ENCODE assay signal across 14 cellular contexts in genomic region chr15:39079296-39079834, GRCh38.
A peak's percentile ranks its signal among the peaks of the same experiment; 100 is the strongest.
DNase-seq lines count a peak whose midpoint lies in the region; ATAC-seq and TF ChIP-seq lines count a peak whose summit lies in the region.
"Had no signal": no experiment of that assay in that cellular context is flagged by ENCODE, and none has a peak within 500 bp of the region (broad histone marks: within the 10 kb centered on the region; RNA-seq: fewer than 3 reads in every experiment).

No MANE protein-coding gene starts in this region.

- no peaks in the 10 kb centered on the region for H3K9me3 Mint-ChIP-seq in HFFc6
- H3K9me3 Mint-ChIP-seq: activated B cell treated with CpG ODN at 0.5 μM for 24 hours had no signal

- peak overlapping the region; percentile 46 for H2AFZ ChIP-seq in ACC112 (ENCODE audit: low read length, unreplicated experiment)

- peak overlapping the region; percentile 15; the same call in 1 of the 2 replicates for H3K27ac ChIP-seq in ACC112 (ENCODE audit: low read depth, low read length)
- no peak overlapping the region for H3K27ac ChIP-seq in effector memory CD4-positive, alpha-beta T cell (ENCODE audit: insufficient read depth, low read length, poor library complexity, severe bottlenecking)
- H3K27ac ChIP-seq: ascending aorta, neutrophil, vagina had no signal

- no peaks in the 10 kb centered on the region for H3K9me3 ChIP-seq in effector memory CD4-positive, alpha-beta T cell (ENCODE audit: control insufficient read depth, low read length)
- H3K9me3 ChIP-seq: ascending aorta, neutrophil, vagina had no signal

- no peaks in the 10 kb centered on the region for H3K27me3 ChIP-seq in ACC112 (ENCODE audit: insufficient read depth, low read length)
- H3K27me3 ChIP-seq in effector memory CD4-positive, alpha-beta T cell (replicated peaks; ENCODE audit: control insufficient read depth, insufficient read depth, low read length, poor library complexity, severe bottlenecking), result no peaks in the 10 kb centered on the region
- H3K27me3 ChIP-seq: ascending aorta, neutrophil, vagina had no signal

- H3K4me1 ChIP-seq in ACC112 (ENCODE audit: control insufficient read depth, insufficient read depth, low read length, unreplicated experiment), result peaks cover 8% of the 10 kb centered on the region
- no peaks in the 10 kb centered on the region for H3K4me1 ChIP-seq in effector memory CD4-positive, alpha-beta T cell (ENCODE audit: control insufficient read depth, insufficient read depth, low read length, poor library complexity, severe bottlenecking)
- H3K4me1 ChIP-seq: ascending aorta, vagina had no signal

- H3K27me3 Mint-ChIP-seq in HFFc6 (ENCODE audit: insufficient read depth), result no peaks in the 10 kb centered on the region
- H3K27me3 Mint-ChIP-seq: activated B cell treated with CpG ODN at 0.5 μM for 24 hours had no signal

- ATAC-seq in HG02678 (IDR thresholded peaks at IDR 0.05; ENCODE audit: unreplicated experiment), result no peak

- DNase-seq in HFFc6 (peak; percentile 71), amniotic stem cell (lab: John Stamatoyannopoulos, UW) (peak; percentile 23), glomerular visceral epithelial cell (ENCODE audit: extremely low spot score) (peak; percentile 96), iPS-NIHi11 (ENCODE audit: low spot score) (no peak)
- no peak for DNase-seq in effector CD4-positive, alpha-beta T cell
- DNase-seq in effector memory CD4-positive, alpha-beta T cell, result no peak
- DNase-seq: activated B cell treated with CpG ODN at 0.5 μM for 24 hours, NCI-H1105, NCI-H526 had no signal

- no peak overlapping the region for H3K4me3 ChIP-seq in ACC112 (ENCODE audit: low read depth, low read length)
- H3K4me3 ChIP-seq in effector memory CD4-positive, alpha-beta T cell (ENCODE audit: insufficient read depth, low read depth, low read length, poor library complexity, severe bottlenecking), result no peak overlapping the region
- H3K4me3 ChIP-seq: ascending aorta, vagina had no signal

- H3K36me3 Mint-ChIP-seq in HFFc6 (ENCODE audit: low read depth), result peaks cover 18% of the 10 kb centered on the region

- no peak overlapping the region; the same call in none of the 2 replicates for H3K4me3 Mint-ChIP-seq in HFFc6
- H3K4me3 Mint-ChIP-seq: activated B cell treated with CpG ODN at 0.5 μM for 24 hours had no signal

- peak overlapping the region; percentile 79 for H3K27ac Mint-ChIP-seq in HFFc6
- H3K27ac Mint-ChIP-seq: activated B cell treated with CpG ODN at 0.5 μM for 24 hours had no signal

- no peaks in the 10 kb centered on the region for H3K36me3 ChIP-seq in ACC112 (ENCODE audit: insufficient read depth, low read length)
- no peaks in the 10 kb centered on the region for H3K36me3 ChIP-seq in effector memory CD4-positive, alpha-beta T cell (ENCODE audit: control insufficient read depth, insufficient read depth, low read length)
- H3K36me3 ChIP-seq: ascending aorta, neutrophil, vagina had no signal

- H3K79me2 ChIP-seq in ACC112 (ENCODE audit: control insufficient read depth, insufficient read depth, low read length, unreplicated experiment), result no peaks in the 10 kb centered on the region

- H3K4me1 Mint-ChIP-seq in HFFc6 (ENCODE audit: low read depth), result peaks cover 58% of the 10 kb centered on the region
- H3K4me1 Mint-ChIP-seq: activated B cell treated with CpG ODN at 0.5 μM for 24 hours had no signal

- no peak for TF ChIP-seq CTCF in HFFc6 (IDR thresholded peaks at IDR 0.05)

Comparison
In these comparisons a context has a peak if more than half of its experiments do, and no peak if none do; other contexts are left out.
1. DNase-seq: peak in HFFc6 (single experiment), amniotic stem cell (single experiment) and glomerular visceral epithelial cell (single experiment); none in effector CD4-positive, alpha-beta T cell (single experiment), iPS-NIHi11 (single experiment) and effector memory CD4-positive, alpha-beta T cell (0 of 3).